Comparison of ENCODE assay signal across 21 cellular contexts in genomic region chr6:24006246-24006645, GRCh38.
DNase-seq lines count a peak whose midpoint lies in the region; ATAC-seq and TF ChIP-seq lines count a peak whose summit lies in the region.
"Had no signal": no experiment of that assay in that cellular context is flagged by ENCODE, and none has a peak within 500 bp of the region (broad histone marks: within the 10 kb centered on the region; RNA-seq: fewer than 3 reads in every experiment).

No MANE protein-coding gene starts in this region.

- H3K4me2 ChIP-seq in neural cell (ENCODE audit: low read length) = no peak overlapping the region
- H3K4me2 ChIP-seq: GM23338 had no signal

- no peak for TF ChIP-seq POLR2A in body of pancreas (IDR thresholded peaks at IDR 0.05)

- H3K27me3 ChIP-seq in body of pancreas (no peaks in the 10 kb centered on the region), neural cell (ENCODE audit: insufficient read depth, low read depth, low read length) (no peaks in the 10 kb centered on the region)
- H3K27me3 ChIP-seq: SJSA1 had no signal

- no peak overlapping the region for H3K4me3 ChIP-seq in HEK293 (ENCODE audit: low read depth, low read length)
- H3K4me3 ChIP-seq in body of pancreas = no peak overlapping the region
- H3K4me3 ChIP-seq in neural cell (ENCODE audit: low read length) = no peak overlapping the region
- H3K4me3 ChIP-seq: GM23338, HAP-1, SJSA1 had no signal

- H3K79me2 ChIP-seq in neural cell (replicated peaks; ENCODE audit: insufficient read depth, low read length) = no peaks in the 10 kb centered on the region

- H3K4me3 Mint-ChIP-seq in activated naive CD8-positive, alpha-beta T cell treated with anti-CD3 and anti-CD28 coated beads for 36 hours = no peak overlapping the region
- H3K4me3 Mint-ChIP-seq: CD4-positive, alpha-beta memory T cell; GM23338 had no signal

- peaks cover 10% of the 10 kb centered on the region for H3F3A ChIP-seq in neural cell (ENCODE audit: insufficient read depth, low read length, poor library complexity, severe bottlenecking)

- H3K9ac ChIP-seq in neural cell (ENCODE audit: low read length) = no peak overlapping the region

- H3K9me3 ChIP-seq in HEK293 (ENCODE audit: control insufficient read depth, insufficient read depth, low read depth, low read length) (no peaks in the 10 kb centered on the region), body of pancreas (no peaks in the 10 kb centered on the region), neural cell (ENCODE audit: low read length) (no peaks in the 10 kb centered on the region)
- H3K9me3 ChIP-seq: HAP-1, SJSA1 had no signal

- no peaks in the 10 kb centered on the region for H3K36me3 Mint-ChIP-seq in activated naive CD8-positive, alpha-beta T cell treated with anti-CD3 and anti-CD28 coated beads for 36 hours
- H3K36me3 Mint-ChIP-seq: CD4-positive, alpha-beta memory T cell had no signal

- H3K9me2 ChIP-seq in neural cell (ENCODE audit: insufficient read depth, low read length) = no peaks in the 10 kb centered on the region

- no peak for TF ChIP-seq EP300 in neural cell (conservative IDR thresholded peaks at IDR 0.05; ENCODE audit: poor library complexity, severe bottlenecking)

- H3K9me3 Mint-ChIP-seq in activated naive CD8-positive, alpha-beta T cell treated with anti-CD3 and anti-CD28 coated beads for 36 hours = peaks cover 1% of the 10 kb centered on the region
- H3K9me3 Mint-ChIP-seq: GM23338 had no signal

- CTCF ChIA-PET in HEK293 (lab: Yijun Ruan, JAX) = no interaction called here
- CTCF ChIA-PET in HEK293T (lab: Yijun Ruan, JAX) = no interaction called here

- H3K4me1 ChIP-seq in HEK293 (ENCODE audit: control insufficient read depth, insufficient read depth, low read length) (no peaks in the 10 kb centered on the region), body of pancreas (peaks cover 23% of the 10 kb centered on the region)
- H3K4me1 ChIP-seq: HAP-1, SJSA1 had no signal

- DNase-seq in HEK293T (ENCODE audit: extremely low spot score) = no peak
- peak in 1 of 4 donors; percentile 13 for DNase-seq in body of pancreas
- no peak for DNase-seq in activated naive CD8-positive, alpha-beta T cell treated with anti-CD3 and anti-CD28 coated beads for 36 hours
- DNase-seq: C1 segment of cervical spinal cord; CD4-positive, alpha-beta memory T cell; COR-L47; DMS53; Karpas-422; NCI-H1092 treated with DMSO at 0.1 percent for 48 hours; NCI-H1436; NCI-H1930; NCI-H446; NCI-H524 treated with DMSO at 0.1 percent for 48 hours had no signal

- no peak for TF ChIP-seq CTCF in HEK293 (tag by site-specific recombination; IDR thresholded peaks at IDR 0.05)
- no peak for TF ChIP-seq CTCF in body of pancreas (IDR thresholded peaks at IDR 0.05)
- no peak for TF ChIP-seq CTCF in neural cell (IDR thresholded peaks at IDR 0.05; ENCODE audit: poor library complexity, severe bottlenecking)

- H3K27ac ChIP-seq in HEK293 (ENCODE audit: extremely low read depth, low read depth, low read length) (no peak overlapping the region), body of pancreas (peak overlapping the region in 3 of 4 donors; percentile 1 to 64 (median 55)), neural cell (ENCODE audit: low read length) (peak overlapping the region; percentile 91)
- H3K27ac ChIP-seq: SJSA1 had no signal

- no peak overlapping the region for H2AFZ ChIP-seq in neural cell (ENCODE audit: low read depth, low read length)
- H2AFZ ChIP-seq: GM23338 had no signal

- intact Hi-C loops in body of pancreas (cut with DNase I) = no loop called here

- H3K27ac Mint-ChIP-seq in activated naive CD8-positive, alpha-beta T cell treated with anti-CD3 and anti-CD28 coated beads for 36 hours = no peak overlapping the region
- H3K27ac Mint-ChIP-seq: CD4-positive, alpha-beta memory T cell; GM23338 had no signal

- H3K36me3 ChIP-seq in HEK293 (ENCODE audit: control insufficient read depth in 2 of 2, insufficient read depth in 1 of 2, low read length in 2 of 2) (no peaks in the 10 kb centered on the region), body of pancreas (replicated peaks in 1 of 2; ENCODE audit: insufficient read depth in 1 of 2, low read depth in 2 of 2) (no peaks in the 10 kb centered on the region), neural cell (ENCODE audit: insufficient read depth, low read length) (no peaks in the 10 kb centered on the region)
- H3K36me3 ChIP-seq: HAP-1, SJSA1 had no signal

- POLR2A ChIA-PET in HEK293 (lab: Yijun Ruan, JAX) (no interaction called here), HEK293T (lab: Yijun Ruan, JAX) (no interaction called here)

- no peaks in the 10 kb centered on the region for H4K20me1 ChIP-seq in neural cell (ENCODE audit: insufficient read depth)

- H3K27me3 Mint-ChIP-seq in activated naive CD8-positive, alpha-beta T cell treated with anti-CD3 and anti-CD28 coated beads for 36 hours = peaks cover 5% of the 10 kb centered on the region
- H3K27me3 Mint-ChIP-seq: CD4-positive, alpha-beta memory T cell had no signal

- ATAC-seq in body of pancreas (peak; percentile 91), GM18502 (IDR thresholded peaks at IDR 0.05; ENCODE audit: poor library complexity, unreplicated experiment) (no peak), HG03521 (IDR thresholded peaks at IDR 0.05; ENCODE audit: unreplicated experiment) (no peak)
- ATAC-seq: GM23338, Right ventricle myocardium inferior had no signal

- no peak for TF ChIP-seq RAD21 in neural cell (conservative IDR thresholded peaks at IDR 0.05)

- H3K4me1 Mint-ChIP-seq in activated naive CD8-positive, alpha-beta T cell treated with anti-CD3 and anti-CD28 coated beads for 36 hours = no peaks in the 10 kb centered on the region
- H3K4me1 Mint-ChIP-seq: CD4-positive, alpha-beta memory T cell; GM23338 had no signal

TF ChIP-seq in HEK293, 187 proteins besides CTCF, POLR2A, EP300 and RAD21:
- no peak for TF ChIP-seq GFI1B (tag by site-specific recombination; IDR thresholded peaks at IDR 0.05)
- TF ChIP-seq, protein P1, sequence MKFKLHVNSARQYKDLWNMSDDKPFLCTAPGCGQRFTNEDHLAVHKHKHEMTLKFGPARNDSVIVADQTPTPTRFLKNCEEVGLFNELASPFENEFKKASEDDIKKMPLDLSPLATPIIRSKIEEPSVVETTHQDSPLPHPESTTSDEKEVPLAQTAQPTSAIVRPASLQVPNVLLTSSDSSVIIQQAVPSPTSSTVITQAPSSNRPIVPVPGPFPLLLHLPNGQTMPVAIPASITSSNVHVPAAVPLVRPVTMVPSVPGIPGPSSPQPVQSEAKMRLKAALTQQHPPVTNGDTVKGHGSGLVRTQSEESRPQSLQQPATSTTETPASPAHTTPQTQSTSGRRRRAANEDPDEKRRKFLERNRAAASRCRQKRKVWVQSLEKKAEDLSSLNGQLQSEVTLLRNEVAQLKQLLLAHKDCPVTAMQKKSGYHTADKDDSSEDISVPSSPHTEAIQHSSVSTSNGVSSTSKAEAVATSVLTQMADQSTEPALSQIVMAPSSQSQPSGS (tag by site-specific recombination; IDR thresholded peaks at IDR 0.05; ENCODE audit: low read depth) = 0 out of 2 replicates have a peak, but pooled peaks have one; percentile 26

TF ChIP-seq in HEK293T, 16 proteins besides CTCF, POLR2A, EP300 and RAD21:
- TF ChIP-seq ARNT (IDR thresholded peaks at IDR 0.05) (no peak), PKNOX1 (IDR thresholded peaks at IDR 0.05) (0 out of 2 replicates have a peak, but pooled peaks have one; percentile 12), FOXA1 (IDR thresholded peaks at IDR 0.05) (no peak)
TF ChIP-seq in HEK293T: peak in this region for 1.

TF ChIP-seq in neural cell, 6 proteins besides CTCF, POLR2A, EP300 and RAD21:
- TF ChIP-seq TAF1 (IDR thresholded peaks at IDR 0.05; ENCODE audit: low read depth) (no peak), POLR2AphosphoS5 (IDR thresholded peaks at IDR 0.05) (no peak), SMC3 (conservative IDR thresholded peaks at IDR 0.05; ENCODE audit: poor library complexity) (no peak)
- TF ChIP-seq, protein P2, sequence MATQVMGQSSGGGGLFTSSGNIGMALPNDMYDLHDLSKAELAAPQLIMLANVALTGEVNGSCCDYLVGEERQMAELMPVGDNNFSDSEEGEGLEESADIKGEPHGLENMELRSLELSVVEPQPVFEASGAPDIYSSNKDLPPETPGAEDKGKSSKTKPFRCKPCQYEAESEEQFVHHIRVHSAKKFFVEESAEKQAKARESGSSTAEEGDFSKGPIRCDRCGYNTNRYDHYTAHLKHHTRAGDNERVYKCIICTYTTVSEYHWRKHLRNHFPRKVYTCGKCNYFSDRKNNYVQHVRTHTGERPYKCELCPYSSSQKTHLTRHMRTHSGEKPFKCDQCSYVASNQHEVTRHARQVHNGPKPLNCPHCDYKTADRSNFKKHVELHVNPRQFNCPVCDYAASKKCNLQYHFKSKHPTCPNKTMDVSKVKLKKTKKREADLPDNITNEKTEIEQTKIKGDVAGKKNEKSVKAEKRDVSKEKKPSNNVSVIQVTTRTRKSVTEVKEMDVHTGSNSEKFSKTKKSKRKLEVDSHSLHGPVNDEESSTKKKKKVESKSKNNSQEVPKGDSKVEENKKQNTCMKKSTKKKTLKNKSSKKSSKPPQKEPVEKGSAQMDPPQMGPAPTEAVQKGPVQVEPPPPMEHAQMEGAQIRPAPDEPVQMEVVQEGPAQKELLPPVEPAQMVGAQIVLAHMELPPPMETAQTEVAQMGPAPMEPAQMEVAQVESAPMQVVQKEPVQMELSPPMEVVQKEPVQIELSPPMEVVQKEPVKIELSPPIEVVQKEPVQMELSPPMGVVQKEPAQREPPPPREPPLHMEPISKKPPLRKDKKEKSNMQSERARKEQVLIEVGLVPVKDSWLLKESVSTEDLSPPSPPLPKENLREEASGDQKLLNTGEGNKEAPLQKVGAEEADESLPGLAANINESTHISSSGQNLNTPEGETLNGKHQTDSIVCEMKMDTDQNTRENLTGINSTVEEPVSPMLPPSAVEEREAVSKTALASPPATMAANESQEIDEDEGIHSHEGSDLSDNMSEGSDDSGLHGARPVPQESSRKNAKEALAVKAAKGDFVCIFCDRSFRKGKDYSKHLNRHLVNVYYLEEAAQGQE (IDR thresholded peaks at IDR 0.05; ENCODE audit: borderline replicate concordance) = no peak
